Comparison of ENCODE assay signal across 7 cellular contexts in genomic region chr9:35814106-35814840, GRCh38. TPM values are rescaled to one million over a fixed set of nuclear protein-coding genes. Genes with fewer than 3 reads are reported as not detected.
DNase-seq lines count a peak whose midpoint lies in the region; ATAC-seq, FAIRE-seq and TF ChIP-seq lines count a peak whose summit lies in the region.

No MANE protein-coding gene starts in this region.

- H3K27ac Mint-ChIP-seq in immature natural killer cell, result peak overlapping the region; percentile 92 to 99 (median 93)

- H3K27me3 ChIP-seq in bronchial epithelial cell (ENCODE audit: control insufficient read depth, insufficient read depth, low read length) (no peaks in the 10 kb centered on the region), skeletal muscle satellite cell (ENCODE audit: control insufficient read depth, insufficient read depth, low read length) (peaks cover 5% of the 10 kb centered on the region)

- ATAC-seq in GM19452 (IDR thresholded peaks at IDR 0.05; ENCODE audit: unreplicated experiment) (peak; percentile 20), HG03521 (IDR thresholded peaks at IDR 0.05; ENCODE audit: unreplicated experiment) (peak; percentile 16)

- DNase-seq in EH (ENCODE audit: low read depth) (peak; percentile 74), RKO (ENCODE audit: low spot score) (peak; percentile 88), bronchial epithelial cell (ENCODE audit: low read depth) (peak; percentile 34), immature natural killer cell (peak in 2 of 3 donors; percentile 53 to 55)

- peak; percentile 40 for FAIRE-seq in bronchial epithelial cell (lab: Jason Lieb, UNC)

- H3K4me3 ChIP-seq in bronchial epithelial cell (ENCODE audit: low read depth, low read length) (peak overlapping the region; percentile 61), skeletal muscle satellite cell (ENCODE audit: low read length) (peak overlapping the region; percentile 81)

- H3K27me3 Mint-ChIP-seq in immature natural killer cell (ENCODE audit: low read depth in 3 of 3), result peaks cover 13 to 21% (median 15%) of the 10 kb centered on the region in 3 donors

- H3K36me3 ChIP-seq in bronchial epithelial cell (ENCODE audit: control insufficient read depth, insufficient read depth, low read length) (no peaks in the 10 kb centered on the region), skeletal muscle satellite cell (ENCODE audit: insufficient read depth, low read length) (peaks cover under 1% of the 10 kb centered on the region)

- peak overlapping the region; percentile 84 for H3K9ac ChIP-seq in skeletal muscle satellite cell (ENCODE audit: low read depth, low read length)

- peaks cover 46% of the 10 kb centered on the region in 2 donors for H3K4me1 Mint-ChIP-seq in immature natural killer cell

- peak; percentile 48 for TF ChIP-seq CTCF in bronchial epithelial cell (IDR thresholded peaks at IDR 0.05; ENCODE audit: insufficient read depth, low read length, severe bottlenecking)

- peak overlapping the region; percentile 90 for H3K4me2 ChIP-seq in skeletal muscle satellite cell (ENCODE audit: low read length)

- H3K4me1 ChIP-seq in skeletal muscle satellite cell (ENCODE audit: control insufficient read depth, insufficient read depth, low read length), result peaks cover 21% of the 10 kb centered on the region

- H3K9me3 ChIP-seq in skeletal muscle satellite cell (replicated peaks; ENCODE audit: low read length), result no peaks in the 10 kb centered on the region

- no peaks in the 10 kb centered on the region for H3K9me3 Mint-ChIP-seq in immature natural killer cell

- peak overlapping the region; percentile 87 to 99 (median 96) for H3K4me3 Mint-ChIP-seq in immature natural killer cell

- H3K36me3 Mint-ChIP-seq in immature natural killer cell, result no peaks in the 10 kb centered on the region

RNA-seq across cellular contexts. Expression of gene HINT2, which starts 0.6 kb away (rescaled TPM):
- total RNA-seq in bronchial epithelial cell, result 22.6 and 22.7 TPM in 2 replicates
- polyA plus RNA-seq in immature natural killer cell, result 100 to 1,000 TPM; 105 to 124 (median 122) TPM
- total RNA-seq in skeletal muscle satellite cell (2012; rRNA removed), result 13.4 and 17.7 TPM in 2 replicates

RNA-seq across cellular contexts. Expression of gene SPAG8, which starts 2.2 kb away (rescaled TPM):
- 0.13 and 0.26 TPM in 2 replicates for total RNA-seq in bronchial epithelial cell
- 1 to 10 TPM in 1 of 3 donors, under 1 TPM in 1, not detected in 1; 0.43 to 2.1 TPM for polyA plus RNA-seq in immature natural killer cell
- total RNA-seq in skeletal muscle satellite cell (2012; rRNA removed), result 0.25 and 0.87 TPM in 2 replicates

RNA-seq across cellular contexts. Expression of gene FAM221B, which starts 14.3 kb away (rescaled TPM):
- total RNA-seq in bronchial epithelial cell, result not detected in 2 replicates
- polyA plus RNA-seq in immature natural killer cell, result not detected
- total RNA-seq in skeletal muscle satellite cell (2012; rRNA removed), result not detected in 2 replicates

RNA-seq across cellular contexts. Expression of gene TMEM8B, which starts 14.8 kb away (rescaled TPM):
- 0.79 and 1.5 TPM in 2 replicates for total RNA-seq in bronchial epithelial cell
- polyA plus RNA-seq in immature natural killer cell, result 1 to 10 TPM; 1.1 to 2.1 (median 1.6) TPM
- total RNA-seq in skeletal muscle satellite cell (2012; rRNA removed), result 1.1 and 1.3 TPM in 2 replicates

RNA-seq across cellular contexts. Expression of gene NPR2, which starts 22.9 kb away (rescaled TPM):
- total RNA-seq in bronchial epithelial cell, result 5.0 and 7.9 TPM in 2 replicates
- polyA plus RNA-seq in immature natural killer cell, result under 1 TPM in 1 of 3 donors, not detected in 2; 0.46 TPM
- 8.1 and 12.7 TPM in 2 replicates for total RNA-seq in skeletal muscle satellite cell (2012; rRNA removed)

Comparison
In these comparisons a context has a peak if more than half of its experiments do, and no peak if none do; other contexts are left out.
1. Peak in every context shown above with its lines: DNase-seq, ATAC-seq and H3K4me3 ChIP-seq.
2. DNase-seq: peak in every context shown above with its lines; median percentile 88 in RKO; 74 in EH; 54 in immature natural killer cell; 34 in bronchial epithelial cell.